15 cellular contexts compared by ENCODE assay signal in the genomic region with DNA sequence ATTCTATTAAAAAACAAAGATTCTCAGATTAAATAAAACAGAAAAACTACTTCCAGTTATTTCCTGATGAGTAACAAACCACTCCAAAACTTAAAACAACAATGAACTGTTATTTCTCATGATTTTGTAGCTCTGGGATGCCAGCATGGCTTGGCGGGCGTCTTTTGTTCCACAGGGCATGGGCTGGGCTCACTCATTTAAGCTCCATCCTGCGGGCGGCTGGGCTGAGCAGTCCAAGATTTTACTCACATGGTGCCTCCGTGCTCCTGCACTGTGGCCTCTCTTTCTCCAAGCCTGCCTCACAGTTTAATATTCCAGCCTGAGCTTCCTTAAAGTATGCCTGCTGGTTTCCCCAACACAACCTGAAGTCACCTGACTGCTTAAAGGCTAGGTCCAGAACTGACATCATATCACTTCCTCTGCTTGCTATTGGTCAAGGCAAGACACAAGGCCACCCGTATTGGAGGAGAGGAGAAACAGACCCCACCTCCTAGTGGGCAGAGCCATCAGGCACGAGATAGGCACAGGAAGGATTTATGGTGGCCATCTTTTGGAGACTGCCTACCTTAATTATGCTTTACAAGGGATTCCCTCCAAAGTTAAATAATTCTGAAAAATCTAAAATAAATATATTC. TPM values are rescaled to one million over a fixed set of nuclear protein-coding genes. Genes with fewer than 3 reads are reported as not detected.
A peak's percentile ranks its signal among the peaks of the same experiment; 100 is the strongest.
DNase-seq lines count a peak whose midpoint lies in the region; ATAC-seq and TF ChIP-seq lines count a peak whose summit lies in the region.
"Had no signal": no experiment of that assay in that cellular context is flagged by ENCODE, and none has a peak within 500 bp of the region (broad histone marks: within the 10 kb centered on the region; RNA-seq: fewer than 3 reads in every experiment).

No MANE protein-coding gene starts in this region.

- CTCF ChIA-PET in HEK293 (lab: Yijun Ruan, JAX): interaction anchor here (0.9 to 1.9 kb wide), 5 partner anchors 15 to 60 kb away, joined by 4 to 8 read pairs (median 5); no protein-coding TSS in a partner anchor

- H3K36me3 ChIP-seq in HEK293 (ENCODE audit: control insufficient read depth in 2 of 2, insufficient read depth in 1 of 2, low read length in 2 of 2) (no peaks in the 10 kb centered on the region), iPS DF 6.9 (ENCODE audit: control insufficient read depth, insufficient read depth, low read length) (no peaks in the 10 kb centered on the region), adrenal gland (replicated peaks in 1 of 2) (no peaks in the 10 kb centered on the region)
- H3K36me3 ChIP-seq: Peyer's patch had no signal

- no peak for ATAC-seq in HG02798 (IDR thresholded peaks at IDR 0.05; ENCODE audit: poor library complexity, unreplicated experiment)

- H3K4me3 ChIP-seq in HEK293 (ENCODE audit: low read depth, low read length): no peak overlapping the region
- no peak overlapping the region for H3K4me3 ChIP-seq in iPS DF 6.9 (ENCODE audit: low read length)
- H3K4me3 ChIP-seq in adrenal gland: no peak overlapping the region
- H3K4me3 ChIP-seq: Peyer's patch had no signal

- TF ChIP-seq POLR2A in adrenal gland (IDR thresholded peaks at IDR 0.05): no peak

- in situ Hi-C loops in SK-MEL-5 (cut with HindIII; ENCODE audit: low pct_unique_long_range_greater_than_20kb, low sequenced_read_pairs): no loop called here

- no CpG with 5 or more reads among the region's 7 CpGs for WGBS in iPS DF 6.9 (ENCODE audit: insufficient coverage, insufficient read length)
- WGBS in adrenal gland, 4 donors: 68 to 82% (median 76%) methylated on average over 7 of the region's 7 CpGs

- H3K27me3 ChIP-seq in iPS DF 6.9 (ENCODE audit: control insufficient read depth, insufficient read depth, low read length) (no peaks in the 10 kb centered on the region), adrenal gland (no peaks in the 10 kb centered on the region)
- H3K27me3 ChIP-seq: Peyer's patch had no signal

- H3K27ac ChIP-seq in HEK293 (ENCODE audit: extremely low read depth, low read depth, low read length) (no peak overlapping the region), iPS DF 6.9 (ENCODE audit: low read length) (no peak overlapping the region), adrenal gland (no peak overlapping the region)
- H3K27ac ChIP-seq: parathyroid adenoma, Peyer's patch had no signal

- DNase-seq in ELR (ENCODE audit: low read depth) (peak; percentile 39), SK-MEL-5 (ENCODE audit: low read depth, low spot score) (peak; percentile 42), iPS DF 6.9 (ENCODE audit: low read depth, low spot score) (peak; percentile 35), putamen (ENCODE audit: low spot score) (no peak), adrenal gland (no peak), NCI-H1694 (lab: John Stamatoyannopoulos, UW) (no peak)
- DNase-seq: activated naive CD4-positive, alpha-beta T cell treated with anti-CD3 and anti-CD28 coated beads, Interleukin-2, amount 50 U/mL, for 16 hours; CD8-positive, alpha-beta memory T cell; erythroblast; NCI-H2107; Peyer's patch; T1000 had no signal

- H3K4me1 ChIP-seq in HEK293 (ENCODE audit: control insufficient read depth, insufficient read depth, low read length) (no peaks in the 10 kb centered on the region), iPS DF 6.9 (ENCODE audit: control insufficient read depth, insufficient read depth, low read length) (no peaks in the 10 kb centered on the region), adrenal gland (replicated peaks in 1 of 2) (no peaks in the 10 kb centered on the region)
- H3K4me1 ChIP-seq: parathyroid adenoma, Peyer's patch had no signal

- POLR2A ChIA-PET in HEK293 (lab: Yijun Ruan, JAX): no interaction called here

- TF ChIP-seq CTCF in HEK293 (tag by site-specific recombination; IDR thresholded peaks at IDR 0.05) (no peak), adrenal gland (IDR thresholded peaks at IDR 0.05) (no peak)

- H3K9me3 ChIP-seq in HEK293 (ENCODE audit: control insufficient read depth, insufficient read depth, low read depth, low read length) (no peaks in the 10 kb centered on the region), iPS DF 6.9 (ENCODE audit: control insufficient read depth, insufficient read depth, low read length) (no peaks in the 10 kb centered on the region), adrenal gland (replicated peaks in 1 of 3) (no peaks in the 10 kb centered on the region)
- H3K9me3 ChIP-seq: Peyer's patch had no signal

- intact Hi-C loops in adrenal gland (cut with DNase I): no loop called here

TF ChIP-seq in HEK293, 187 proteins besides CTCF, POLR2A, EP300 and RAD21 (continues in another document):
- TF ChIP-seq ZNF112 (tag by site-specific recombination; IDR thresholded peaks at IDR 0.05) (no peak), ZNF776 (tag by site-specific recombination; IDR thresholded peaks at IDR 0.05; ENCODE audit: borderline replicate concordance) (no peak), SETDB1 (IDR thresholded peaks at IDR 0.05; ENCODE audit: insufficient read length, low read length) (no peak), ZNF114 (tag by site-specific recombination; IDR thresholded peaks at IDR 0.05) (no peak), ZXDB (tag by site-specific recombination; IDR thresholded peaks at IDR 0.05) (0 out of 2 replicates have a peak, but pooled peaks have one; percentile 42)
- TF ChIP-seq, protein P1, sequence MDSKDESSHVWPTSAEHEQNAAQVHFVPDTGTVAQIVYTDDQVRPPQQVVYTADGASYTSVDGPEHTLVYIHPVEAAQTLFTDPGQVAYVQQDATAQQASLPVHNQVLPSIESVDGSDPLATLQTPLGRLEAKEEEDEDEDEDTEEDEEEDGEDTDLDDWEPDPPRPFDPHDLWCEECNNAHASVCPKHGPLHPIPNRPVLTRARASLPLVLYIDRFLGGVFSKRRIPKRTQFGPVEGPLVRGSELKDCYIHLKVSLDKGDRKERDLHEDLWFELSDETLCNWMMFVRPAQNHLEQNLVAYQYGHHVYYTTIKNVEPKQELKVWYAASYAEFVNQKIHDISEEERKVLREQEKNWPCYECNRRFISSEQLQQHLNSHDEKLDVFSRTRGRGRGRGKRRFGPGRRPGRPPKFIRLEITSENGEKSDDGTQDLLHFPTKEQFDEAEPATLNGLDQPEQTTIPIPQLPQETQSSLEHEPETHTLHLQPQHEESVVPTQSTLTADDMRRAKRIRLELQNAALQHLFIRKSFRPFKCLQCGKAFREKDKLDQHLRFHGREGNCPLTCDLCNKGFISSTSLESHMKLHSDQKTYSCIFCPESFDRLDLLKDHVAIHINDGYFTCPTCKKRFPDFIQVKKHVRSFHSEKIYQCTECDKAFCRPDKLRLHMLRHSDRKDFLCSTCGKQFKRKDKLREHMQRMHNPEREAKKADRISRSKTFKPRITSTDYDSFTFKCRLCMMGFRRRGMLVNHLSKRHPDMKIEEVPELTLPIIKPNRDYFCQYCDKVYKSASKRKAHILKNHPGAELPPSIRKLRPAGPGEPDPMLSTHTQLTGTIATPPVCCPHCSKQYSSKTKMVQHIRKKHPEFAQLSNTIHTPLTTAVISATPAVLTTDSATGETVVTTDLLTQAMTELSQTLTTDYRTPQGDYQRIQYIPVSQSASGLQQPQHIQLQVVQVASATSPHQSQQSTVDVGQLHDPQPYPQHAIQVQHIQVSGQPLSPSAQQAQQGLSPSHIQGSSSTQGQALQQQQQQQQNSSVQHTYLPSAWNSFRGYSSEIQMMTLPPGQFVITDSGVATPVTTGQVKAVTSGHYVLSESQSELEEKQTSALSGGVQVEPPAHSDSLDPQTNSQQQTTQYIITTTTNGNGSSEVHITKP (tag by site-specific recombination; IDR thresholded peaks at IDR 0.05): peak; percentile 45
- TF ChIP-seq, protein P2, sequence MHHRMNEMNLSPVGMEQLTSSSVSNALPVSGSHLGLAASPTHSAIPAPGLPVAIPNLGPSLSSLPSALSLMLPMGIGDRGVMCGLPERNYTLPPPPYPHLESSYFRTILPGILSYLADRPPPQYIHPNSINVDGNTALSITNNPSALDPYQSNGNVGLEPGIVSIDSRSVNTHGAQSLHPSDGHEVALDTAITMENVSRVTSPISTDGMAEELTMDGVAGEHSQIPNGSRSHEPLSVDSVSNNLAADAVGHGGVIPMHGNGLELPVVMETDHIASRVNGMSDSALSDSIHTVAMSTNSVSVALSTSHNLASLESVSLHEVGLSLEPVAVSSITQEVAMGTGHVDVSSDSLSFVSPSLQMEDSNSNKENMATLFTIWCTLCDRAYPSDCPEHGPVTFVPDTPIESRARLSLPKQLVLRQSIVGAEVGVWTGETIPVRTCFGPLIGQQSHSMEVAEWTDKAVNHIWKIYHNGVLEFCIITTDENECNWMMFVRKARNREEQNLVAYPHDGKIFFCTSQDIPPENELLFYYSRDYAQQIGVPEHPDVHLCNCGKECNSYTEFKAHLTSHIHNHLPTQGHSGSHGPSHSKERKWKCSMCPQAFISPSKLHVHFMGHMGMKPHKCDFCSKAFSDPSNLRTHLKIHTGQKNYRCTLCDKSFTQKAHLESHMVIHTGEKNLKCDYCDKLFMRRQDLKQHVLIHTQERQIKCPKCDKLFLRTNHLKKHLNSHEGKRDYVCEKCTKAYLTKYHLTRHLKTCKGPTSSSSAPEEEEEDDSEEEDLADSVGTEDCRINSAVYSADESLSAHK (tag by site-specific recombination; IDR thresholded peaks at IDR 0.05): no peak
- TF ChIP-seq, protein P3, sequence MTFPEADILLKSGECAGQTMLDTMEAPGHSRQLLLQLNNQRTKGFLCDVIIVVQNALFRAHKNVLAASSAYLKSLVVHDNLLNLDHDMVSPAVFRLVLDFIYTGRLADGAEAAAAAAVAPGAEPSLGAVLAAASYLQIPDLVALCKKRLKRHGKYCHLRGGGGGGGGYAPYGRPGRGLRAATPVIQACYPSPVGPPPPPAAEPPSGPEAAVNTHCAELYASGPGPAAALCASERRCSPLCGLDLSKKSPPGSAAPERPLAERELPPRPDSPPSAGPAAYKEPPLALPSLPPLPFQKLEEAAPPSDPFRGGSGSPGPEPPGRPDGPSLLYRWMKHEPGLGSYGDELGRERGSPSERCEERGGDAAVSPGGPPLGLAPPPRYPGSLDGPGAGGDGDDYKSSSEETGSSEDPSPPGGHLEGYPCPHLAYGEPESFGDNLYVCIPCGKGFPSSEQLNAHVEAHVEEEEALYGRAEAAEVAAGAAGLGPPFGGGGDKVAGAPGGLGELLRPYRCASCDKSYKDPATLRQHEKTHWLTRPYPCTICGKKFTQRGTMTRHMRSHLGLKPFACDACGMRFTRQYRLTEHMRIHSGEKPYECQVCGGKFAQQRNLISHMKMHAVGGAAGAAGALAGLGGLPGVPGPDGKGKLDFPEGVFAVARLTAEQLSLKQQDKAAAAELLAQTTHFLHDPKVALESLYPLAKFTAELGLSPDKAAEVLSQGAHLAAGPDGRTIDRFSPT (tag by site-specific recombination; IDR thresholded peaks at IDR 0.05): no peak

RNA-seq across cellular contexts. Expression of a gene that starts 41.6 kb away (rescaled TPM):
- total RNA-seq in SK-MEL-5 (2014; rRNA removed; shearing (Covaris generic)): 7.6 and 68.4 TPM in 2 replicates
- polyA plus RNA-seq in SK-MEL-5 (2015; cell fraction: cytosol; rRNA removed): 5.5 and 9.0 TPM in 2 replicates
- polyA plus RNA-seq in SK-MEL-5 (2015; cell fraction: nucleus; rRNA removed): 13.0 and 21.6 TPM in 2 replicates
- total RNA-seq in adrenal gland: 10 to 100 TPM in 6 of 8 donors, 1 to 10 TPM in 2; 6.2 to 26.7 (median 12.3) TPM
- polyA plus RNA-seq in adrenal gland: 10 to 100 TPM in 1 of 3 donors, 1 to 10 TPM in 2; 4.5 to 21.5 (median 4.7) TPM

Comparison
In these comparisons a context has a peak if more than half of its experiments do, and no peak if none do; other contexts are left out.
1. DNase-seq: peak in ELR (single experiment), SK-MEL-5 (single experiment) and iPS DF 6.9 (single experiment); none in putamen (single experiment), adrenal gland (0 of 7) and NCI-H1694 (single experiment).